In genomic region chr9:121763131-121763530, GRCh38 we compare ENCODE assay signal across 20 cellular contexts.
"Had no signal": no experiment of that assay in that cellular context is flagged by ENCODE, and none has a peak within 500 bp of the region (broad histone marks: within the 10 kb centered on the region; RNA-seq: fewer than 3 reads in every experiment).

No MANE protein-coding gene starts in this region.

- DNase-seq: Karpas-422, KG1, MM.1S, MV-4-11, NCI-H1048, NCI-H1105, NCI-H1417, NCI-H1436 treated with DMSO at 0.1 percent for 48 hours, NCI-H1694, NCI-H187 treated with DMSO at 0.1 percent for 48 hours, NCI-H2029 treated with DMSO at 0.1 percent for 48 hours, NCI-H2171 treated with DMSO at 0.1 percent for 48 hours, NCI-H524 treated with DMSO at 0.1 percent for 48 hours, NCI-H69, NCI-H774, Right ventricle myocardium superior, RPMI8226, SIG-M5 had no signal

- H3K27ac ChIP-seq: SJSA1, SK-N-MC had no signal

- H3K9me3 ChIP-seq: SJSA1 had no signal

- H3K4me3 ChIP-seq: SJSA1, SK-N-MC had no signal

- H3K27me3 ChIP-seq: SJSA1 had no signal
